In genomic region chr9:130908129-130908877, GRCh38 we compare ENCODE assay signal across 13 cellular contexts. TPM values are rescaled to one million over a fixed set of nuclear protein-coding genes. Genes with fewer than 3 reads are reported as not detected.
"Had no signal": no experiment of that assay in that cellular context is flagged by ENCODE, and none has a peak within 500 bp of the region (broad histone marks: within the 10 kb centered on the region; RNA-seq: fewer than 3 reads in every experiment).

No MANE protein-coding gene starts in this region.

- H3K27me3 ChIP-seq: ovary had no signal

- H3K9me3 Mint-ChIP-seq: nephron progenitor cell had no signal

- DNase-seq: activated naive CD4-positive, alpha-beta T cell treated with anti-CD3 and anti-CD28 coated beads, Interleukin-2, amount 50 U/mL, for 16 hours; activated T-cell treated with anti-CD3 and anti-CD28 coated beads, Interleukin-2, amount 50 U/mL, for 1 hour; cerebellar nuclear complex; dermis blood vessel endothelial cell; hypothalamus; nephron progenitor cell; ovary; stimulated activated CD4-positive, alpha-beta T cell treated with anti-CD3 and anti-CD28 coated beads, Interleukin-15, amount 100 ng/mL, for 24 hours; stimulated activated CD4-positive, alpha-beta T cell treated with anti-CD3 and anti-CD28 coated beads, Interleukin-4, amount 100 ng/mL, for 4 hours; T-helper 2 cell; tibial artery had no signal

- H3K4me3 ChIP-seq: ovary, tibial artery had no signal

- H3K9me3 ChIP-seq: ovary, tibial artery had no signal

- H3K36me3 ChIP-seq: ovary, tibial artery had no signal

- H3K4me3 Mint-ChIP-seq: nephron progenitor cell had no signal

- H3K27ac ChIP-seq: ovary, tibial artery had no signal

- FAIRE-seq: TTC549 had no signal

RNA-seq across cellular contexts. Expression of gene QRFP, which starts 11.7 kb away (rescaled TPM):
- total RNA-seq: dermis blood vessel endothelial cell, lung microvascular endothelial cell, ovary had no signal
- polyA plus RNA-seq: ovary had no signal

RNA-seq across cellular contexts. Expression of gene FIBCD1, which starts 30.7 kb away (rescaled TPM):
- total RNA-seq: lung microvascular endothelial cell had no signal
